ENCODE assay signal across 21 cellular contexts in genomic region chr1:75521658-75522057, GRCh38.
DNase-seq lines count a peak whose midpoint lies in the region; ATAC-seq and TF ChIP-seq lines count a peak whose summit lies in the region.
"Had no signal": no experiment of that assay in that cellular context is flagged by ENCODE, and none has a peak within 500 bp of the region (broad histone marks: within the 10 kb centered on the region; RNA-seq: fewer than 3 reads in every experiment).

No MANE protein-coding gene starts in this region.

- H3K4ac ChIP-seq in mesendoderm (ENCODE audit: low read depth, low read length): no peak overlapping the region

- H3K9me3 Mint-ChIP-seq in Caco-2 (ENCODE audit: unreplicated experiment): no peaks in the 10 kb centered on the region
- H3K9me3 Mint-ChIP-seq: CD4-positive, alpha-beta T cell had no signal

- no TSS peak for BruUV-seq in Caco-2 (replicated peaks; lab: Mats Ljungman, UMichigan)

- no peaks in the 10 kb centered on the region for H3K79me1 ChIP-seq in mesendoderm (ENCODE audit: low read length)

- H3K79me2 ChIP-seq in mesendoderm (ENCODE audit: control insufficient read depth, insufficient read depth, low read length): no peaks in the 10 kb centered on the region

- H2AK5ac ChIP-seq in mesendoderm (ENCODE audit: low read length): no peak overlapping the region

- H2BK15ac ChIP-seq in mesendoderm (replicated peaks; ENCODE audit: low read depth): no peak overlapping the region

- intact Hi-C loops in Caco-2 (cut with micrococcal nuclease; ENCODE audit: unreplicated experiment): no loop called here

- no peaks in the 10 kb centered on the region for H3K4me1 ChIP-seq in endocrine pancreas (ENCODE audit: control insufficient read depth, insufficient read depth, low read length)
- H3K4me1 ChIP-seq in mesendoderm (ENCODE audit: control insufficient read depth, low read depth, low read length): peaks cover 5% of the 10 kb centered on the region
- no peaks in the 10 kb centered on the region for H3K4me1 ChIP-seq in Caco-2
- H3K4me1 ChIP-seq: A549 had no signal

- ATAC-seq in SK-N-SH treated with all-trans-retinoic acid at 6 μM for 48 hours: peak; percentile 55
- ATAC-seq: A549, GM12878 had no signal

- H3K23ac ChIP-seq in mesendoderm (ENCODE audit: low read length): no peak overlapping the region

- H3K27me3 Mint-ChIP-seq in Caco-2 (ENCODE audit: insufficient read depth, unreplicated experiment): no peaks in the 10 kb centered on the region
- H3K27me3 Mint-ChIP-seq: CD4-positive, alpha-beta T cell had no signal

- peak; percentile 12 for DNase-seq in COLO829 (ENCODE audit: low spot score)
- DNase-seq in mesendoderm: no peak
- DNase-seq in activated naive CD4-positive, alpha-beta T cell treated with Interleukin-2 at 50 U/mL for 16 hours: no peak
- DNase-seq in Caco-2: no peak
- no peak for DNase-seq in MV-4-11 (lab: John Stamatoyannopoulos, UW)
- DNase-seq in HPDE6-E6E7 (ENCODE audit: extremely low spot score): no peak
- DNase-seq: AML-193; Calu3; CD4-positive, alpha-beta T cell; DND-41; EL; GM23248; IMR-90 had no signal

- peak overlapping the region; percentile 18 for H3K18ac ChIP-seq in mesendoderm (ENCODE audit: low read length)

- H3K27me3 ChIP-seq in endocrine pancreas (ENCODE audit: control insufficient read depth, insufficient read depth, low read length) (no peaks in the 10 kb centered on the region), mesendoderm (ENCODE audit: insufficient read depth, low read length, poor library complexity) (no peaks in the 10 kb centered on the region), Caco-2 (replicated peaks; ENCODE audit: control insufficient read depth, insufficient read depth, low read length) (no peaks in the 10 kb centered on the region)

- H3K4me2 ChIP-seq in mesendoderm (ENCODE audit: low read length): no peak overlapping the region
- H3K4me2 ChIP-seq: A549 had no signal

- no peak overlapping the region for H3K4me3 Mint-ChIP-seq in Caco-2 (ENCODE audit: unreplicated experiment)
- H3K4me3 Mint-ChIP-seq: CD4-positive, alpha-beta T cell had no signal

- H3K27ac Mint-ChIP-seq in Caco-2 (ENCODE audit: unreplicated experiment): no peak overlapping the region
- H3K27ac Mint-ChIP-seq: CD4-positive, alpha-beta T cell had no signal

- H3K36me3 Mint-ChIP-seq in Caco-2 (ENCODE audit: insufficient read depth, unreplicated experiment): no peaks in the 10 kb centered on the region

- H2BK120ac ChIP-seq in mesendoderm (ENCODE audit: low read depth, low read length): no peak overlapping the region

- no peak overlapping the region for H2BK5ac ChIP-seq in mesendoderm (ENCODE audit: low read length)

- no CpG with 5 or more reads among the region's 3 CpGs for WGBS in mesendoderm (ENCODE audit: extremely low coverage, insufficient coverage, low lambda C conversion rate)

- H3K36me3 ChIP-seq in endocrine pancreas (ENCODE audit: control insufficient read depth, insufficient read depth, low read length) (no peaks in the 10 kb centered on the region), mesendoderm (ENCODE audit: control insufficient read depth, insufficient read depth, low read length) (no peaks in the 10 kb centered on the region), Caco-2 (ENCODE audit: control insufficient read depth, insufficient read depth, low read length) (no peaks in the 10 kb centered on the region)
- H3K36me3 ChIP-seq: HAP-1 had no signal

- peaks cover 13% of the 10 kb centered on the region for H3K4me1 Mint-ChIP-seq in Caco-2 (ENCODE audit: low read depth, unreplicated experiment)

- CTCF ChIA-PET in Caco-2 (lab: Charles Lee): no interaction called here

- no peak overlapping the region for H3K56ac ChIP-seq in mesendoderm (ENCODE audit: low read length)

- no peak overlapping the region for H4K5ac ChIP-seq in mesendoderm (ENCODE audit: low read length)

- H3K9me3 ChIP-seq in endocrine pancreas (ENCODE audit: control insufficient read depth, low read length): no peaks in the 10 kb centered on the region
- H3K9me3 ChIP-seq in Caco-2: no peaks in the 10 kb centered on the region
- H3K9me3 ChIP-seq: A549, HAP-1 had no signal

- POLR2A ChIA-PET in Caco-2 (lab: Charles Lee): no interaction called here

- H4K8ac ChIP-seq in mesendoderm (ENCODE audit: low read depth, low read length): no peak overlapping the region

- TF ChIP-seq CTCF in Caco-2 (IDR thresholded peaks at IDR 0.05; ENCODE audit: insufficient read depth in 1 of 2, low read depth in 1 of 2, low read length in 1 of 2, severe bottlenecking in 1 of 2, unreplicated experiment in 1 of 2): no peak

- H3K9ac ChIP-seq in endocrine pancreas (ENCODE audit: control insufficient read depth, insufficient read depth, low read length): no peak overlapping the region
- H3K9ac ChIP-seq in mesendoderm (ENCODE audit: low read length): no peak overlapping the region
- H3K9ac ChIP-seq: GM23248 had no signal

- H3K4me3 ChIP-seq in endocrine pancreas (ENCODE audit: control insufficient read depth, insufficient read depth, low read length): peak overlapping the region; percentile 4
- H3K4me3 ChIP-seq in mesendoderm (ENCODE audit: low read length): no peak overlapping the region
- no peak overlapping the region for H3K4me3 ChIP-seq in Caco-2 (ENCODE audit: low read depth, low read length)
- H3K4me3 ChIP-seq: A549, GM12878, GM23248, HAP-1 had no signal

- H3K27ac ChIP-seq in mesendoderm (ENCODE audit: low read depth, low read length): no peak overlapping the region
- H3K27ac ChIP-seq: 22Rv1, A549, C4-2B, GM23248, HL-60 had no signal

TF ChIP-seq in SK-N-SH treated with all-trans-retinoic acid at 6 μM for 48 hours, 23 proteins besides CTCF, POLR2A, EP300 and RAD21:
- TF ChIP-seq PATZ1 (CRISPR knock-in tag; IDR thresholded peaks at IDR 0.05; ENCODE audit: borderline replicate concordance) (no peak), TOX (CRISPR knock-in tag; IDR thresholded peaks at IDR 0.05; ENCODE audit: borderline replicate concordance) (no peak), ISL1 (CRISPR knock-in tag; IDR thresholded peaks at IDR 0.05) (no peak), CSRNP3 (CRISPR knock-in tag; IDR thresholded peaks at IDR 0.05) (no peak), BACH2 (CRISPR knock-in tag; IDR thresholded peaks at IDR 0.05; ENCODE audit: borderline replicate concordance) (no peak), ESRRG (CRISPR knock-in tag; IDR thresholded peaks at IDR 0.05) (no peak), CREB5 (CRISPR knock-in tag; IDR thresholded peaks at IDR 0.05; ENCODE audit: low read depth) (no peak), TCF4 (CRISPR knock-in tag; IDR thresholded peaks at IDR 0.05; ENCODE audit: borderline replicate concordance) (no peak), PPARA (CRISPR knock-in tag; IDR thresholded peaks at IDR 0.05; ENCODE audit: borderline replicate concordance) (no peak), ZNF70 (CRISPR knock-in tag; IDR thresholded peaks at IDR 0.05) (no peak), ZFP3 (CRISPR knock-in tag; IDR thresholded peaks at IDR 0.05) (no peak), SNAI2 (CRISPR knock-in tag; IDR thresholded peaks at IDR 0.05) (no peak), ZFP30 (CRISPR knock-in tag; IDR thresholded peaks at IDR 0.05) (no peak), ZNF8 (CRISPR knock-in tag; IDR thresholded peaks at IDR 0.05) (no peak)
